21 cellular contexts compared by ENCODE assay signal in the genomic region with DNA sequence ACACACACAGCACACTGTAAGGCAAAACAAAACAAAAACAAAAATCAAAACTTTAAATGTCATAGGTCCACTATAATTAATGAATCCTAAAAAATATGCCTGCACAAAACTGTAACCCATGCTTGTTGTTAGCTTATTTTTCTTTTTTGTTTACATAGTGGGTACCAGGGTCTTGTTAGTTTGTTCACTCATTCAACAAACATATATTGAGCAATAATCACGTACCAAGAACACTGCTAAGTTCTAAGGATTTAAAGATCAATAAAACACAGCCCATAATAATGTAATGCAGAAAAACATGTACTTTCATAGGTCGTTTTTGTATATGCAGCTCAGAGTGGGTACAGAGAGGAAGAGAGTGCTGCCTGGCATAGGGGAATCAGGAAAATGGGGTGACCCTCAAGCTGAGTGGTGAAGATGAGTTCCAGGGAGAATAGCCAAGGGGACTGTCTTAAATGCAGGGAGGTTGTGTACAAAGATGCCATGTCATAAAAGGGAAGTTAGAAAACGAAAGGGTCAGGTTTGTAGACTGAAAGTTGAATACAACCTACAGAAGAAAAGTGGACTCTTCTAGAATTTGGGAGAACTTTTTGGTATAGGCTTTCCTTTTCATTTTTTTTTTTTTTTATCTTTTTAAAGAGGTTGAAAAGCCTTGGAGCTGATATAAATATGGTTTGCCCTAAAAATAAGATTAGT.
"Had no signal": no experiment of that assay in that cellular context is flagged by ENCODE, and none has a peak within 500 bp of the region (broad histone marks: within the 10 kb centered on the region; RNA-seq: fewer than 3 reads in every experiment).

No MANE protein-coding gene starts in this region.

- ATAC-seq: activated CD4-positive, CD25-positive, alpha-beta regulatory T cell treated with anti-CD3 and anti-CD28 coated beads, Interleukin-2, amount 50 U/mL, for 24 hours; activated CD8-positive, alpha-beta T cell treated with anti-CD3 and anti-CD28 coated beads for 36 hours; T-cell had no signal

- DNase-seq: activated CD4-positive, alpha-beta T cell treated with anti-CD3 and anti-CD28 coated beads for 4 hours; activated CD8-positive, alpha-beta memory T cell treated with anti-CD3 and anti-CD28 coated beads, Interleukin-2, amount 50 U/mL, for 4 hours; activated CD8-positive, alpha-beta T cell treated with anti-CD3 and anti-CD28 coated beads for 36 hours; activated naive CD4-positive, alpha-beta T cell treated with anti-CD3 and anti-CD28 coated beads, Interleukin-2, amount 50 U/mL, for 16 hours; activated naive CD8-positive, alpha-beta T cell treated with anti-CD3 and anti-CD28 coated beads, Interleukin-2, amount 10 ng/mL, durations not matched to agents 7 days and 5 days; adrenal gland; anterior cingulate cortex; caudate nucleus; colonic mucosa; Karpas-422; NCI-H1048; NCI-H146; NCI-H187 treated with DMSO at 0.1 percent for 48 hours; NCI-H2081 treated with DMSO at 0.1 percent for 48 hours; NCI-H446; NCI-H524; SIG-M5; T-cell; T-helper 2 cell; T1000 had no signal

- H3K4me3 ChIP-seq: adrenal gland, colonic mucosa had no signal

- H3K9me3 ChIP-seq: adrenal gland, colonic mucosa had no signal

- H3K27me3 ChIP-seq: adrenal gland, colonic mucosa had no signal

- H3K36me3 ChIP-seq: adrenal gland, colonic mucosa had no signal

- H3K4me1 ChIP-seq: adrenal gland, colonic mucosa had no signal

- H3K27ac ChIP-seq: adrenal gland, colonic mucosa had no signal
